ENCODE assay signal across 8 cellular contexts in the genomic region with DNA sequence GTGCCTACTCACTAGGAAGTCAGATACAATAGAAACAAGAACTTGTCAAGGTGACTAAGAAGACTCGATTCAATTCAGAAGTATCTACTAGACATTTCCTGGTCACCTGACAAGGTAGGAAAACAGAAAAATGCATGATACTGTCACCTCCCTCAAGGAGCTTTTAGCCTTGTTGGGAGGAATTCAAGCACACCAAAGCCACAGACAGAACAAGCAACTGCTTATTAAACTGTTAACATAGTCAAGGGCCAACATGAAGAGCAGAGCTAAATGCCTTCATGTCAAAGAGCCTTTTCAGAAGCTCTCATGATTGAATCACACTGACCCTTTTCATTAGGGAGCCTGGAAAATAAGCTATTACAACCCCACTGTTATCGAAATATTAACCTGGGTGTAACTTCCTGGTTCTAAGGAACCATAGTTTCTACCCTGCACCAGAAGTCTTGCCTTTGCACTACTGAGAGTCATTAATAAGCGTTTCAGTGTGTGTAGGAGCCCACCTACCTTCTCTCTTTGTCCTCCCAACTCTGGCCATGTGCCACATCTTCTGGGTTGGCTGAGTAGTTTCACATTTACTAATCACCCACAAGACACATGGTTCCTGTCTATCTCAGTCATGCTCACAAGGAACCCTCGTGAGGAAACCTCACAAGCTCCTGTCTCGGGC. TPM values are rescaled to one million over a fixed set of nuclear protein-coding genes. Genes with fewer than 3 reads are reported as not detected.
DNase-seq lines count a peak whose midpoint lies in the region; ATAC-seq and TF ChIP-seq lines count a peak whose summit lies in the region.

No MANE protein-coding gene starts in this region.

- TF ChIP-seq CTCF in thyroid gland (IDR thresholded peaks at IDR 0.05): no peak

- H3K4me1 ChIP-seq in CD4-positive, CD25-positive, alpha-beta regulatory T cell (ENCODE audit: control insufficient read depth, insufficient read depth, low read length, poor library complexity, severe bottlenecking): peaks cover 36% of the 10 kb centered on the region
- peaks cover 12 to 44% of the 10 kb centered on the region in 2 donors for H3K4me1 ChIP-seq in thyroid gland

- TF ChIP-seq POLR2A in thyroid gland (IDR thresholded peaks at IDR 0.05): no peak

- peak overlapping the region; percentile 0 to 80 (median 54) for H3K4me3 Mint-ChIP-seq in CD4-positive, CD25-positive, alpha-beta regulatory T cell
- peak overlapping the region; percentile 7 to 61 (median 59) for H3K4me3 Mint-ChIP-seq in immature natural killer cell

- peaks cover 25 to 58% (median 43%) of the 10 kb centered on the region in 4 donors for H3K4me1 Mint-ChIP-seq in CD4-positive, CD25-positive, alpha-beta regulatory T cell
- H3K4me1 Mint-ChIP-seq in immature natural killer cell: peaks cover 28 to 40% of the 10 kb centered on the region in 2 donors

- 62 to 65% methylated on average over 5 of the region's 5 CpGs for WGBS in thyroid gland, 2 donors

- ATAC-seq in CD4-positive, CD25-positive, alpha-beta regulatory T cell (ENCODE audit: low read depth in 2 of 2): peak; percentile 40 to 41
- ATAC-seq in GM19438 (IDR thresholded peaks at IDR 0.05; ENCODE audit: low read depth, unreplicated experiment): peak; percentile 55
- ATAC-seq in HG03442 (IDR thresholded peaks at IDR 0.05; ENCODE audit: unreplicated experiment): peak; percentile 75

- peak overlapping the region; percentile 81 for H3K4me3 ChIP-seq in CD4-positive, CD25-positive, alpha-beta regulatory T cell (ENCODE audit: low read depth, low read length)
- H3K4me3 ChIP-seq in thyroid gland (replicated peaks in 1 of 3): no peak overlapping the region

- no peaks in the 10 kb centered on the region for H3K9me3 Mint-ChIP-seq in CD4-positive, CD25-positive, alpha-beta regulatory T cell
- no peaks in the 10 kb centered on the region for H3K9me3 Mint-ChIP-seq in immature natural killer cell

- intact Hi-C loops in thyroid gland (cut with DNase I): no loop called here

- peak overlapping the region; percentile 90 to 98 (median 92) for H3K27ac Mint-ChIP-seq in CD4-positive, CD25-positive, alpha-beta regulatory T cell
- peak overlapping the region; percentile 76 to 93 (median 88) for H3K27ac Mint-ChIP-seq in immature natural killer cell

- H3K27ac ChIP-seq in CD4-positive, CD25-positive, alpha-beta regulatory T cell (ENCODE audit: insufficient read depth, low read length, poor library complexity, severe bottlenecking): peak overlapping the region; percentile 73
- H3K27ac ChIP-seq in thyroid gland: peak overlapping the region in 2 of 3 donors; percentile 21 to 60

- no peaks in the 10 kb centered on the region for H3K9me3 ChIP-seq in CD4-positive, CD25-positive, alpha-beta regulatory T cell (ENCODE audit: control insufficient read depth in 2 of 2, low read length in 2 of 2)
- H3K9me3 ChIP-seq in thyroid gland: no peaks in the 10 kb centered on the region

- no peaks in the 10 kb centered on the region for H3K36me3 ChIP-seq in CD4-positive, CD25-positive, alpha-beta regulatory T cell (ENCODE audit: control insufficient read depth, insufficient read depth, low read length)
- no peaks in the 10 kb centered on the region for H3K36me3 ChIP-seq in thyroid gland

- no peaks in the 10 kb centered on the region for H3K27me3 Mint-ChIP-seq in CD4-positive, CD25-positive, alpha-beta regulatory T cell
- H3K27me3 Mint-ChIP-seq in immature natural killer cell (ENCODE audit: low read depth in 3 of 3): peaks cover 0 to 4% (median 0%) of the 10 kb centered on the region in 3 donors

- no peaks in the 10 kb centered on the region for H3K27me3 ChIP-seq in CD4-positive, CD25-positive, alpha-beta regulatory T cell (ENCODE audit: control insufficient read depth, insufficient read depth, low read length)
- H3K27me3 ChIP-seq in thyroid gland: no peaks in the 10 kb centered on the region

- peak; percentile 38 to 90 (median 50) for DNase-seq in CD4-positive, CD25-positive, alpha-beta regulatory T cell
- peak; percentile 14 to 25 for DNase-seq in activated CD4-positive, alpha-beta T cell treated with anti-CD3 and anti-CD28 coated beads, Interleukin-2, amount 50 U/mL, for 4 hours
- DNase-seq in immature natural killer cell (peak; percentile 36 to 60 (median 51)), thyroid gland (no peak), Kasumi-1 (lab: John Stamatoyannopoulos, UW) (no peak), T1000 (lab: John Stamatoyannopoulos, UW) (no peak)

- no peaks in the 10 kb centered on the region for H3K36me3 Mint-ChIP-seq in CD4-positive, CD25-positive, alpha-beta regulatory T cell
- H3K36me3 Mint-ChIP-seq in immature natural killer cell: no peaks in the 10 kb centered on the region

RNA-seq across cellular contexts. Expression of a gene that starts 31.0 kb away (rescaled TPM):
- total RNA-seq in CD4-positive, CD25-positive, alpha-beta regulatory T cell: 58.6 TPM
- polyA plus RNA-seq in CD4-positive, CD25-positive, alpha-beta regulatory T cell: 100 to 1,000 TPM; 163 to 313 (median 194) TPM
- polyA plus RNA-seq in immature natural killer cell: 10 to 100 TPM; 23.3 to 58.2 (median 40.5) TPM
- total RNA-seq in thyroid gland: 100 to 1,000 TPM in 2 of 4 donors, 10 to 100 TPM in 2; 65.7 to 201 (median 111) TPM

RNA-seq across cellular contexts. Expression of a gene that starts 46.6 kb away (rescaled TPM):
- total RNA-seq in CD4-positive, CD25-positive, alpha-beta regulatory T cell: 193 TPM
- 100 to 1,000 TPM in 2 of 4 donors, 10 to 100 TPM in 2; 97.1 to 129 (median 101) TPM for polyA plus RNA-seq in CD4-positive, CD25-positive, alpha-beta regulatory T cell
- 10 to 100 TPM; 50.0 to 85.0 (median 79.7) TPM for polyA plus RNA-seq in immature natural killer cell
- total RNA-seq in thyroid gland: 10 to 100 TPM; 56.6 to 89.9 (median 69.6) TPM

Comparison
In these comparisons a context has a peak if more than half of its experiments do, and no peak if none do; other contexts are left out.
1. DNase-seq: peak in CD4-positive, CD25-positive, alpha-beta regulatory T cell (3 of 3), activated CD4-positive, alpha-beta T cell treated with anti-CD3 and anti-CD28 coated beads, Interleukin-2, amount 50 U/mL, for 4 hours (2 of 2) and immature natural killer cell (3 of 3); none in thyroid gland (0 of 2), Kasumi-1 (0 of 2) and T1000 (single experiment).
2. Peak in every context shown above with its lines, with median percentiles within 50 percentile points of each other: ATAC-seq.